Comparison of ENCODE assay signal across 29 cellular contexts in genomic region chr19:44702551-44703176, GRCh38. TPM values are rescaled to one million over a fixed set of nuclear protein-coding genes. Genes with fewer than 3 reads are reported as not detected.
"Had no signal": no experiment of that assay in that cellular context is flagged by ENCODE, and none has a peak within 500 bp of the region (broad histone marks: within the 10 kb centered on the region; RNA-seq: fewer than 3 reads in every experiment).

No MANE protein-coding gene starts in this region.

- H3K9me3 ChIP-seq: colonic mucosa, gastrocnemius medialis, left ventricle myocardium inferior, mucosa of descending colon, pancreas, prostate gland, spleen, suprapubic skin, tibial artery, upper lobe of right lung had no signal

- H3K4me1 ChIP-seq: colonic mucosa, gastrocnemius medialis, left ventricle myocardium inferior, pancreas, prostate gland, spleen, suprapubic skin, tibial artery, upper lobe of right lung had no signal

- H3K27ac ChIP-seq: cardiac muscle cell, colonic mucosa, gastrocnemius medialis, left ventricle myocardium inferior, pancreas, prostate gland, spleen, suprapubic skin, tibial artery, upper lobe of right lung had no signal

- H3K27me3 ChIP-seq: cardiac muscle cell, colonic mucosa, gastrocnemius medialis, pancreas, upper lobe of right lung had no signal

- DNase-seq: activated CD4-positive, alpha-beta T cell treated with anti-CD3 and anti-CD28 coated beads for 4 hours; activated CD4-positive, alpha-beta T cell treated with anti-CD3 and anti-CD28 coated beads, Interleukin-2, amount 50 U/mL, for 4 hours; activated naive CD4-positive, alpha-beta T cell; activated T-cell treated with anti-CD3 and anti-CD28 coated beads for 4 hours; activated T-cell treated with anti-CD3 and anti-CD28 coated beads, Interleukin-2, amount 50 U/mL, for 72 hours; anterior cingulate cortex; cerebellar nuclear complex; colonic mucosa; effector CD8-positive, alpha-beta T cell; gastrocnemius medialis; glutamatergic neuron; islet precursor cell; left ventricle myocardium inferior; mesendoderm; mucosa of descending colon; pancreas; spleen; stimulated activated naive CD4-positive, alpha-beta T cell; tibial artery; upper lobe of right lung had no signal

- ATAC-seq: activated T-cell treated with anti-CD3 and anti-CD28 coated beads, Interleukin-2, amount 50 U/mL, for 72 hours; gastrocnemius medialis; mucosa of descending colon; natural killer cell treated with Interleukin-12 subunit alpha and Interleukin-12 subunit beta and Interleukin-15 and Interleukin-18, amount 100 ng/mL, for 72 hours; pancreas; upper lobe of right lung had no signal

- FAIRE-seq: endometrium, pancreas had no signal

- H3K4me3 ChIP-seq: cardiac muscle cell, colonic mucosa, gastrocnemius medialis, left ventricle myocardium inferior, lung, mucosa of descending colon, pancreas, prostate gland, spleen, suprapubic skin, tibial artery, upper lobe of right lung had no signal

- H3K36me3 ChIP-seq: cardiac muscle cell, colonic mucosa, gastrocnemius medialis, left ventricle myocardium inferior, pancreas, prostate gland, spleen, suprapubic skin, tibial artery, upper lobe of right lung had no signal

RNA-seq across cellular contexts. Expression of gene CEACAM16, which starts 3.7 kb away (rescaled TPM):
- total RNA-seq: activated T-cell treated with anti-CD3 and anti-CD28 coated beads, Interleukin-2, amount 50 U/mL, for 72 hours; cardiac muscle cell; dermis microvascular lymphatic vessel endothelial cell; epithelial cell of proximal tubule; gastrocnemius medialis; left ventricle myocardium inferior; natural killer cell treated with Interleukin-12 subunit alpha and Interleukin-12 subunit beta and Interleukin-15 and Interleukin-18, amount 100 ng/mL, for 72 hours; prostate gland; spleen; suprapubic skin; T-helper 2 cell treated with Interferon-gamma antibody and Interleukin-4, amounts not matched to agents 100 ng/mL and 5 ng/mL, for 36 hours; upper lobe of right lung had no signal
- polyA plus RNA-seq: cardiac muscle cell, lung, spleen had no signal
